In the genomic region with DNA sequence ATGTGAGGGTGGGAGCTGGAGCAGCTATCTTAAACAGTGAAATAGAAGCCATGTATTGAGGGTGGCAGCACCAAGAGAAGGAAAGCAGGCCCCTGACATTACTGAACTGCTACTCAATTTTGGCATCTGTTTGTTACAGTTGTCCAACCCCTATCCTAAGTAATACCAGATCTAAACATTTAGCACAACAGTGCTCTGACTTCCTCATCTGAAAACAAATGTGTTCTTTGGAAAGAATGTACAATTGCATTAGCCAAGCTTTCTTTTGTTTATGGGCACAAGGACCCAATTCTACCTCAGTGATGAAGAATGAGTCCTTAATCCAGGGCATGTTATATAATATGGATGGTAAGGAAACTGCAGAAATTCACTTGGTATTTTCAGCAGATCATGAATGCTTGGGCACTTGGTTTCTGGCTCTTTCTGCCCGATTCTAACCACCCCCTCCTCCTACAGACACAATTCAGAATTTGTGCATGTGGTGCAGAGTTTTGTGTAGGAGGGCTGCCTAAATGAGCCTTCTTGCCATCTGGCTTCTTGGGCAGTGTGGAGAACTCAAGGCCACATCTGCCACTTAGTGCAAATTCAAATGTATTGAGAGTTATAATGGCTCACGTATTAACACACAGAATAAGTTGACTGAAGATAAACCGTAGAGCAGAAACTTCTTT, we compare ENCODE assay signal across 11 cellular contexts. TPM values are rescaled to one million over a fixed set of nuclear protein-coding genes. Genes with fewer than 3 reads are reported as not detected.
DNase-seq lines count a peak whose midpoint lies in the region; ATAC-seq, FAIRE-seq and TF ChIP-seq lines count a peak whose summit lies in the region.
"Had no signal": no experiment of that assay in that cellular context is flagged by ENCODE, and none has a peak within 500 bp of the region (broad histone marks: within the 10 kb centered on the region; RNA-seq: fewer than 3 reads in every experiment).

No MANE protein-coding gene starts in this region.

- BruUV-seq in MCF 10A (replicated peaks; lab: Mats Ljungman, UMichigan) = no TSS peak

- POLR2A ChIA-PET in MCF 10A (lab: Yijun Ruan, JAX) (interaction anchor here (1.4 to 18.4 kb wide), 2 partner anchors 11 to 34 kb away, joined by 3 to 620 read pairs; a partner anchor contains a TSS), GM10248 (lab: Yijun Ruan, JAX) (no interaction called here)

- H3K36me3 Mint-ChIP-seq in MCF 10A (ENCODE audit: insufficient read depth, unreplicated experiment) = peaks cover 4% of the 10 kb centered on the region
- H3K36me3 Mint-ChIP-seq in brain = peaks cover 4% of the 10 kb centered on the region
- H3K36me3 Mint-ChIP-seq in activated naive CD8-positive, alpha-beta T cell treated with anti-CD3 and anti-CD28 coated beads, Interleukin-2, amount 50 U/mL, for 24 hours (ENCODE audit: low read depth) = peaks cover 1% of the 10 kb centered on the region

- no peak for TF ChIP-seq POLR2A in breast epithelium (IDR thresholded peaks at IDR 0.05)
- TF ChIP-seq POLR2A in transverse colon (IDR thresholded peaks at IDR 0.05) = no peak

- H3K9me3 ChIP-seq in breast epithelium (no peaks in the 10 kb centered on the region), transverse colon (no peaks in the 10 kb centered on the region)
- H3K9me3 ChIP-seq: mucosa of descending colon had no signal

- H3K9me3 Mint-ChIP-seq in MCF 10A (ENCODE audit: unreplicated experiment) = no peaks in the 10 kb centered on the region
- peaks cover 0 to 6% (median 0%) of the 10 kb centered on the region in 5 experiments for H3K9me3 Mint-ChIP-seq in brain
- no peaks in the 10 kb centered on the region for H3K9me3 Mint-ChIP-seq in activated naive CD8-positive, alpha-beta T cell treated with anti-CD3 and anti-CD28 coated beads, Interleukin-2, amount 50 U/mL, for 24 hours

- H3K27me3 ChIP-seq in breast epithelium (no peaks in the 10 kb centered on the region), transverse colon (no peaks in the 10 kb centered on the region)

- intact Hi-C loops in breast epithelium (cut with DNase I; ENCODE audit: low total_unique reads) (no loop called here), MCF 10A (cut with micrococcal nuclease) (no loop called here), transverse colon (cut with DNase I; ENCODE audit: low total_unique reads) (no loop called here)

- no peak for TF ChIP-seq EP300 in transverse colon (IDR thresholded peaks at IDR 0.05; ENCODE audit: low read depth)

- no peak for ATAC-seq in activated naive CD8-positive, alpha-beta T cell treated with anti-CD3 and anti-CD28 coated beads, Interleukin-2, amount 50 U/mL, for 24 hours
- ATAC-seq: mucosa of descending colon had no signal

- DNase-seq in breast epithelium (ENCODE audit: low spot score in 2 of 2) (no peak), MCF 10A (ENCODE audit: unreplicated experiment) (no peak), middle frontal gyrus (ENCODE audit: extremely low spot score, low spot score) (peak; percentile 51), transverse colon (no peak), urothelium cell line (ENCODE audit: low spot score) (no peak), GM10248 (ENCODE audit: extremely low spot score) (no peak)
- no peak for DNase-seq in activated naive CD8-positive, alpha-beta T cell treated with anti-CD3 and anti-CD28 coated beads, Interleukin-2, amount 50 U/mL, for 24 hours
- DNase-seq: amniotic stem cell, mucosa of descending colon, NCI-H146 had no signal

- no peak for FAIRE-seq in urothelium cell line (lab: Jason Lieb, UNC)

- no peak overlapping the region for H3K27ac Mint-ChIP-seq in MCF 10A (ENCODE audit: low read depth, unreplicated experiment)
- peak overlapping the region; percentile 61 to 98 (median 74) for H3K27ac Mint-ChIP-seq in brain
- H3K27ac Mint-ChIP-seq in activated naive CD8-positive, alpha-beta T cell treated with anti-CD3 and anti-CD28 coated beads, Interleukin-2, amount 50 U/mL, for 24 hours = no peak overlapping the region

- peaks cover 21% of the 10 kb centered on the region for H3K4me1 Mint-ChIP-seq in MCF 10A (ENCODE audit: insufficient read depth, unreplicated experiment)
- H3K4me1 Mint-ChIP-seq in brain = peaks cover 57% of the 10 kb centered on the region
- H3K4me1 Mint-ChIP-seq in activated naive CD8-positive, alpha-beta T cell treated with anti-CD3 and anti-CD28 coated beads, Interleukin-2, amount 50 U/mL, for 24 hours = peaks cover 60% of the 10 kb centered on the region

- in situ Hi-C loops in transverse colon (cut with MboI; ENCODE audit: low pct_ligation_motif_present in 1 of 4, low pct_unique_long_range_greater_than_20kb in 1 of 4, low sequenced_read_pairs in 3 of 4) = no loop called here

- H3K4me1 ChIP-seq in breast epithelium = peaks cover 6 to 14% of the 10 kb centered on the region in 2 donors
- H3K4me1 ChIP-seq in transverse colon = peaks cover 35 to 90% (median 61%) of the 10 kb centered on the region in 4 donors

- 28 to 48% methylated on average over 2 to 3 of the region's 3 CpGs for WGBS in transverse colon (ENCODE audit: low coverage in 1 of 2), 2 donors

- H3K27me3 Mint-ChIP-seq in MCF 10A (ENCODE audit: insufficient read depth, unreplicated experiment) (no peaks in the 10 kb centered on the region), brain (no peaks in the 10 kb centered on the region)
- H3K27me3 Mint-ChIP-seq in activated naive CD8-positive, alpha-beta T cell treated with anti-CD3 and anti-CD28 coated beads, Interleukin-2, amount 50 U/mL, for 24 hours = no peaks in the 10 kb centered on the region

- CTCF ChIA-PET in MCF 10A (lab: Yijun Ruan, JAX) = interaction anchor here (0.6 to 8.7 kb wide), 4 partner anchors 30 to 775 kb away, joined by 3 to 119 read pairs (median 4); a partner anchor contains a TSS
- CTCF ChIA-PET in GM10248 (lab: Yijun Ruan, JAX) = interaction anchor here (1.1 to 9.0 kb wide), 4 partner anchors 8 to 453 kb away, joined by 3 to 140 read pairs (median 5); no protein-coding TSS in a partner anchor

- H3K4me3 Mint-ChIP-seq in MCF 10A (ENCODE audit: unreplicated experiment) (no peak overlapping the region), brain (peak overlapping the region in 2 of 5 experiments; percentile 15 to 39)
- H3K4me3 Mint-ChIP-seq in activated naive CD8-positive, alpha-beta T cell treated with anti-CD3 and anti-CD28 coated beads, Interleukin-2, amount 50 U/mL, for 24 hours = no peak overlapping the region

- no peaks in the 10 kb centered on the region for H3K36me3 ChIP-seq in breast epithelium
- H3K36me3 ChIP-seq in transverse colon = no peaks in the 10 kb centered on the region

- H3K27ac ChIP-seq in breast epithelium (peak overlapping the region; percentile 77 to 82), transverse colon (peak overlapping the region; percentile 76 to 99 (median 96))

- H3K4me3 ChIP-seq in breast epithelium = no peak overlapping the region
- no peak overlapping the region for H3K4me3 ChIP-seq in transverse colon
- H3K4me3 ChIP-seq: mucosa of descending colon had no signal

- no peak for TF ChIP-seq CTCF in breast epithelium (IDR thresholded peaks at IDR 0.05)
- no peak for TF ChIP-seq CTCF in MCF 10A (IDR thresholded peaks at IDR 0.05; ENCODE audit: unreplicated experiment)
- no peak for TF ChIP-seq CTCF in brain (conservative IDR thresholded peaks at IDR 0.05)
- no peak for TF ChIP-seq CTCF in transverse colon (IDR thresholded peaks at IDR 0.05)
- no peak for TF ChIP-seq CTCF in GM10248 (IDR thresholded peaks at IDR 0.05; ENCODE audit: control extremely low read depth, extremely low read depth, low read depth, missing control alignments)

RNA-seq across cellular contexts. Expression of a gene that starts 36.9 kb away (rescaled TPM):
- 100 to 1,000 TPM in 2 of 3 donors, 10 to 100 TPM in 1; 88.2 to 184 (median 168) TPM for total RNA-seq in breast epithelium
- total RNA-seq in MCF 10A (2022) = 49.7 and 53.1 TPM in 2 replicates
- 27.1 TPM for polyA plus RNA-seq in brain (ENCODE audit: insufficient read depth, low read depth, low replicate concordance)
- total RNA-seq in transverse colon = 100 to 1,000 TPM in 3 of 4 donors, 10 to 100 TPM in 1; 86.8 to 362 (median 178) TPM

Comparison
In these comparisons a context has a peak if more than half of its experiments do, and no peak if none do; other contexts are left out.
1. H3K27ac Mint-ChIP-seq: peak in brain (5 of 5); none in MCF 10A (single experiment) and activated naive CD8-positive, alpha-beta T cell treated with anti-CD3 and anti-CD28 coated beads, Interleukin-2, amount 50 U/mL, for 24 hours (single experiment).